ENCODE assay signal across 8 cellular contexts in the genomic region with DNA sequence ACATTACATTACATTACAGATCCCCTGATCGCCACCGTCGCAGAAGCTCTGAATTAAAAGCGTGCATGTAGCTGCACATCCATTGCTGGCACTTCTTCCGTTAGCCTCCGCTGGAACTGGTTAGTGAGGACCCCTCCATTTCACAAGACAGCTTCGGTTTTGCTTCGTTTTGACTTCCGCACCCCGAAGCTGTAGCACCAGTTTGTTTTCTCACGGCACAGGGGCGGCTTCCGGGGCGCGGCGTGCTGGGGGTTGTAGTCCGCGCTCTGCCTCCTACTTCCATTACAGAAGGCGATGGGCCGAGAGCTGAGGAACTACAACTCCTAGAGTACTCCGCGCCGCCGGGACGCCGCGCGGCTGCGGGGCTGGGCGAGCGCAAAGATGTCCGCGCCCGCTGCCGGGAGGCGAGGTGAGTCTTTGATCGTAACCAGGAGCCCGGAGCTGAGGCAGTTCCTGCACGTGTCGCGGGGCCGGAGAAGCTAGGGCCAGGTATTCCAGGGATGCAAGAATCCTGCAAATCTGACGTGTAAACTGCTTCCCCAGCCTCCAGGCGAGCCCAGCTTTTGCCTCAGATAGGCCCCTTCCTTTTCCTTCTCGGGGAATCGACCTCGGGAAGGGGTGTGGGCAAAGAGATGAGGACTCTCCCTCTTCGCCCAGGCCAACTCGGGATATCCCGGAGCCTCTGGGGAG. TPM values are rescaled to one million over a fixed set of nuclear protein-coding genes. Genes with fewer than 3 reads are reported as not detected.
A peak's percentile ranks its signal among the peaks of the same experiment; 100 is the strongest.
DNase-seq lines count a peak whose midpoint lies in the region; ATAC-seq, FAIRE-seq and TF ChIP-seq lines count a peak whose summit lies in the region.

A gene (plus strand): TSS at position 352 of the 690 bp plus-strand sequence. CDS start 387 bp downstream, outside the sequence.

- ATAC-seq in HG02852 (IDR thresholded peaks at IDR 0.05; ENCODE audit: unreplicated experiment) (peak; percentile 96), left ventricle myocardium superior (peak; percentile 96), psoas muscle (peak; percentile 92 to 95 (median 94))

- no peaks in the 10 kb centered on the region for H3K9me3 ChIP-seq in psoas muscle

- peak; percentile 96 for DNase-seq in GM13976 (ENCODE audit: low spot score)
- peak; percentile 88 for DNase-seq in NCI-H1694 treated with DMSO at 0.1 percent for 48 hours (lab: John Stamatoyannopoulos, UW)
- DNase-seq in T-helper 2 cell = peak; percentile 87 to 99 (median 92)
- DNase-seq in left ventricle myocardium superior = peak; percentile 95
- peak; percentile 96 for DNase-seq in psoas muscle
- DNase-seq in urothelium cell line (ENCODE audit: low spot score) = peak; percentile 90

- H3K27ac ChIP-seq in angular gyrus (ENCODE audit: low read depth, low read length) (peak within 1 kb of the TSS; percentile 96), psoas muscle (peak within 1 kb of the TSS; percentile 96)

- H3K36me3 ChIP-seq in psoas muscle (ENCODE audit: insufficient read depth in 1 of 2, low read depth in 1 of 2) = peaks cover 2 to 36% of the 10 kb centered on the region in 2 donors

- TF ChIP-seq CTCF in GM13976 (IDR thresholded peaks at IDR 0.05; ENCODE audit: borderline replicate concordance, control extremely low read depth, extremely low read depth, insufficient read depth, missing control alignments) (no peak), psoas muscle (IDR thresholded peaks at IDR 0.05) (no peak)

- in situ Hi-C loops in GM13976 (cut with MboI; ENCODE audit: low sequenced_read_pairs, unreplicated experiment) = loop anchor here (10.0 kb wide), 1 partner anchor 253 kb away; no protein-coding TSS in a partner anchor

- WGBS in psoas muscle, 3 donors = 0 to 1% (median 1%) methylated on average over 49 to 50 of the region's 50 CpGs

- intact Hi-C loops in left ventricle myocardium superior (cut with micrococcal nuclease) (loop anchor here (5.0 to 10.0 kb wide), 3 partner anchors 53 to 245 kb away; a partner anchor contains a TSS), psoas muscle (cut with DNase I) (loop anchor here (2.0 to 5.0 kb wide), 8 partner anchors 33 to 335 kb away; a partner anchor contains a TSS)

- FAIRE-seq in urothelium cell line (lab: Jason Lieb, UNC) = peak; percentile 9

- no peaks in the 10 kb centered on the region for H3K27me3 ChIP-seq in psoas muscle (ENCODE audit: insufficient read depth in 3 of 3, low read length in 2 of 3)

- H3K4me1 ChIP-seq in psoas muscle = peaks cover 35% of the 10 kb centered on the region

- peak within 1 kb of the TSS; percentile 92 for H3K4me3 ChIP-seq in psoas muscle

RNA-seq across cellular contexts. Expression of the gene that starts here (rescaled TPM):
- total RNA-seq in left ventricle myocardium superior (20.6 TPM), psoas muscle (10 to 100 TPM; 17.6 to 23.4 (median 19.8) TPM)
- 10 to 100 TPM; 11.2 to 19.0 (median 15.2) TPM for polyA plus RNA-seq in psoas muscle

Comparison
In these comparisons a context has a peak if more than half of its experiments do, and no peak if none do; other contexts are left out.
1. Peak in every context shown above with its lines: DNase-seq, ATAC-seq, H3K4me3 ChIP-seq and H3K27ac ChIP-seq.